ENCODE assay signal across 11 cellular contexts in the genomic region with DNA sequence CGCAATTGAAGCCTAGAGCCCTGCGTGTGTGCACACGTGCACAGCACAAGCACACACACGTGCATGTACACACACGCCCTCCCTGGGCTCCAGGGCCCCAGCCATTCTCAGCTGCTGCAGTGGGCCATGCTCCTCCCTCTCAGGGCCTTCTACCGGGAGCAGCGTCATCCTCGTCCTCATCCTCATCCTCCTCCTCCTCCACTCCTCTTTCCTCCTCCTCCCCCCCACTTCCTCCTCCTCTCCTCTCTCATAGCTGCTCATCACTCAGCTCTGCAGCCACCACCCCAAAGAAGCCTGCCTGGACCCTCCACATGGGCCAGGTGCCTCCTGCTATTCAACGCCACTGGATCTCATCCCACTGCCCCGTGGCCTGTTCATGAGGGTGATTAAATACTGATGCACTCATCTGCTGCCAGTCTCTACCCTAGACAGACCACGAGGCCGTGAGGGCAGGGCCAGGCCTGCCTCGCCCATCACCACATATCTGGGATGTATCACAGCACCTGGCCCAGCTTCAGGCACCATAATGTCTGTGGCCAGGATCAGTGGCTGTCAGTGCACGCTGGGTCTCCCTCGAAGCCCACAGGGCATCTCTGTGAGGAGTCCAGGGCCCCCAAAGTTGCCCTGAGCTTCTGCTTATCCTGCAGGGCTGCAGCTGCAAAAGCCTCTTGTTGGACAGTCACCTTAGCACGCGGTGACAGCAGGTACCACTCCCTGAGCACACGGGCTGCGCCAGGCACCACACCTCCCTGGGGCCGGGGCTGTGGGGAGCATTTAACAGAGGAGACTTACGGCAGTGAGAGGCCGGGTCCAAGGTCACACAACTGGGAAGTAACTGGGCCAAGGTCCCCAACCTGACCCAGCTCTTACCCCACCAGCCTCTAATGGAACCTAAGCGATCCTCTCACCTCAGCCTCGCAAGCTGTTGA. TPM values are rescaled to one million over a fixed set of nuclear protein-coding genes. Genes with fewer than 3 reads are reported as not detected.
DNase-seq lines count a peak whose midpoint lies in the region; ATAC-seq, FAIRE-seq and TF ChIP-seq lines count a peak whose summit lies in the region.
"Had no signal": no experiment of that assay in that cellular context is flagged by ENCODE, and none has a peak within 500 bp of the region (broad histone marks: within the 10 kb centered on the region; RNA-seq: fewer than 3 reads in every experiment).

No MANE protein-coding gene starts in this region.

- H3K4me1 ChIP-seq in kidney (ENCODE audit: control insufficient read depth in 1 of 2, insufficient read depth in 1 of 2, low read depth in 1 of 2, low read length in 2 of 2) (peaks cover 0 to 11% of the 10 kb centered on the region in 2 donors), thymus (ENCODE audit: control insufficient read depth, insufficient read depth, low read length) (peaks cover 31% of the 10 kb centered on the region)

- H3K27me3 ChIP-seq in thymus (ENCODE audit: control insufficient read depth, insufficient read depth): no peaks in the 10 kb centered on the region

- no peaks in the 10 kb centered on the region for H3K36me3 ChIP-seq in kidney (ENCODE audit: control insufficient read depth in 1 of 2, insufficient read depth in 2 of 2, low read length in 2 of 2)
- H3K36me3 ChIP-seq in thymus (ENCODE audit: control insufficient read depth, insufficient read depth): peaks cover 42% of the 10 kb centered on the region

- no peak for FAIRE-seq in kidney (lab: Jason Lieb, UNC)

- 83% methylated on average over 24 of the region's 24 CpGs for WGBS in thymus

- peak; percentile 81 for DNase-seq in activated CD4-positive, alpha-beta T cell treated with anti-CD3 and anti-CD28 coated beads, Interleukin-2, amount 10 ng/mL, durations not matched to agents 24 days and 14 days
- DNase-seq in activated CD4-positive, alpha-beta T cell treated with anti-CD3 and anti-CD28 coated beads, Interleukin-2, amount 50 U/mL, for 1 hour: no peak
- DNase-seq in kidney (peak; percentile 68), cerebellar cortex (ENCODE audit: low spot score) (no peak), NCI-H526 treated with DMSO at 0.1 percent for 48 hours (lab: John Stamatoyannopoulos, UW) (no peak)
- DNase-seq: HFFc6, mesendoderm had no signal

- no peak for ATAC-seq in GM19324 (IDR thresholded peaks at IDR 0.05; ENCODE audit: low FRiP score, unreplicated experiment)

- H3K9me3 ChIP-seq in kidney (ENCODE audit: control insufficient read depth in 1 of 2, low read length in 2 of 2): no peaks in the 10 kb centered on the region
- no peaks in the 10 kb centered on the region for H3K9me3 ChIP-seq in thymus (ENCODE audit: control insufficient read depth)

- H3K4me3 ChIP-seq in kidney (ENCODE audit: low read length in 2 of 2): no peak overlapping the region
- no peak overlapping the region for H3K4me3 ChIP-seq in thymus (ENCODE audit: low read length)

- no peaks in the 10 kb centered on the region for H3K27me3 Mint-ChIP-seq in activated CD4-positive, alpha-beta T cell treated with anti-CD3 and anti-CD28 coated beads, Interleukin-2, amount 10 ng/mL, durations not matched to agents 24 days and 14 days
- no peaks in the 10 kb centered on the region for H3K27me3 Mint-ChIP-seq in activated naive CD4-positive, alpha-beta T cell treated with anti-CD3 and anti-CD28 coated beads, Interleukin-2, amount 50 U/mL, for 24 hours

- H3K27ac Mint-ChIP-seq in activated CD4-positive, alpha-beta T cell treated with anti-CD3 and anti-CD28 coated beads, Interleukin-2, amount 10 ng/mL, durations not matched to agents 24 days and 14 days: peak overlapping the region; percentile 98
- peak overlapping the region; percentile 95 for H3K27ac Mint-ChIP-seq in activated naive CD4-positive, alpha-beta T cell treated with anti-CD3 and anti-CD28 coated beads, Interleukin-2, amount 50 U/mL, for 24 hours
- H3K27ac Mint-ChIP-seq: HFFc6 had no signal

- peak overlapping the region; percentile 94 for H3K4me3 Mint-ChIP-seq in activated CD4-positive, alpha-beta T cell treated with anti-CD3 and anti-CD28 coated beads, Interleukin-2, amount 10 ng/mL, durations not matched to agents 24 days and 14 days
- peak overlapping the region; percentile 76 for H3K4me3 Mint-ChIP-seq in activated naive CD4-positive, alpha-beta T cell treated with anti-CD3 and anti-CD28 coated beads, Interleukin-2, amount 50 U/mL, for 24 hours
- H3K4me3 Mint-ChIP-seq: HFFc6 had no signal

- no peaks in the 10 kb centered on the region for H3K9me3 Mint-ChIP-seq in activated CD4-positive, alpha-beta T cell treated with anti-CD3 and anti-CD28 coated beads, Interleukin-2, amount 10 ng/mL, durations not matched to agents 24 days and 14 days
- no peaks in the 10 kb centered on the region for H3K9me3 Mint-ChIP-seq in activated naive CD4-positive, alpha-beta T cell treated with anti-CD3 and anti-CD28 coated beads, Interleukin-2, amount 50 U/mL, for 24 hours
- H3K9me3 Mint-ChIP-seq: HFFc6 had no signal

- H3K27ac ChIP-seq in kidney (ENCODE audit: low read depth in 2 of 2, low read length in 2 of 2): no peak overlapping the region
- H3K27ac ChIP-seq in thymus (ENCODE audit: low read depth): peak overlapping the region; percentile 74
- H3K27ac ChIP-seq: epithelial cell of prostate had no signal

- H3K9ac ChIP-seq in kidney (ENCODE audit: low read length in 2 of 2): no peak overlapping the region

- H3K4me1 Mint-ChIP-seq in activated CD4-positive, alpha-beta T cell treated with anti-CD3 and anti-CD28 coated beads, Interleukin-2, amount 10 ng/mL, durations not matched to agents 24 days and 14 days: peaks cover 68% of the 10 kb centered on the region
- H3K4me1 Mint-ChIP-seq in activated naive CD4-positive, alpha-beta T cell treated with anti-CD3 and anti-CD28 coated beads, Interleukin-2, amount 50 U/mL, for 24 hours: peaks cover 79% of the 10 kb centered on the region

- intact Hi-C loops in activated CD4-positive, alpha-beta T cell treated with anti-CD3 and anti-CD28 coated beads, Interleukin-2, amount 10 ng/mL, durations not matched to agents 24 days and 14 days (cut with micrococcal nuclease): no loop called here
- intact Hi-C loops in kidney (cut with DNase I): no loop called here

- no peak for TF ChIP-seq CTCF in kidney (IDR thresholded peaks at IDR 0.05; ENCODE audit: borderline replicate concordance, extremely low read depth, insufficient read depth)

- H3K36me3 Mint-ChIP-seq in activated CD4-positive, alpha-beta T cell treated with anti-CD3 and anti-CD28 coated beads, Interleukin-2, amount 10 ng/mL, durations not matched to agents 24 days and 14 days (ENCODE audit: low read depth): peaks cover 51% of the 10 kb centered on the region
- H3K36me3 Mint-ChIP-seq in activated naive CD4-positive, alpha-beta T cell treated with anti-CD3 and anti-CD28 coated beads, Interleukin-2, amount 50 U/mL, for 24 hours: peaks cover 5% of the 10 kb centered on the region

RNA-seq across cellular contexts. Expression of a gene that starts 9.7 kb away (rescaled TPM):
- total RNA-seq in activated CD4-positive, alpha-beta T cell treated with anti-CD3 and anti-CD28 coated beads, Interleukin-2, amount 10 ng/mL, durations not matched to agents 24 days and 14 days: 51.6 and 55.1 TPM in 2 replicates
- 6.1 TPM for total RNA-seq in kidney
- 1.6 TPM for polyA plus RNA-seq in kidney (ENCODE audit: insufficient read depth, low read depth, low replicate concordance)
- 28.2 TPM for polyA plus RNA-seq in thymus

RNA-seq across cellular contexts. Expression of a gene that starts 23.0 kb away (rescaled TPM):
- not detected in 2 replicates for total RNA-seq in activated CD4-positive, alpha-beta T cell treated with anti-CD3 and anti-CD28 coated beads, Interleukin-2, amount 10 ng/mL, durations not matched to agents 24 days and 14 days
- total RNA-seq in kidney: 4.0 TPM
- polyA plus RNA-seq in kidney (ENCODE audit: insufficient read depth, low read depth, low replicate concordance): 5.5 TPM
- polyA plus RNA-seq in thymus: 0.96 TPM

Comparison
In these comparisons a context has a peak if more than half of its experiments do, and no peak if none do; other contexts are left out.
1. DNase-seq: peak in activated CD4-positive, alpha-beta T cell treated with anti-CD3 and anti-CD28 coated beads, Interleukin-2, amount 10 ng/mL, durations not matched to agents 24 days and 14 days (single experiment) and kidney (single experiment); none in activated CD4-positive, alpha-beta T cell treated with anti-CD3 and anti-CD28 coated beads, Interleukin-2, amount 50 U/mL, for 1 hour (single experiment), cerebellar cortex (single experiment) and NCI-H526 treated with DMSO at 0.1 percent for 48 hours (single experiment).